ENCODE assay signal across 28 cellular contexts in the genomic region with DNA sequence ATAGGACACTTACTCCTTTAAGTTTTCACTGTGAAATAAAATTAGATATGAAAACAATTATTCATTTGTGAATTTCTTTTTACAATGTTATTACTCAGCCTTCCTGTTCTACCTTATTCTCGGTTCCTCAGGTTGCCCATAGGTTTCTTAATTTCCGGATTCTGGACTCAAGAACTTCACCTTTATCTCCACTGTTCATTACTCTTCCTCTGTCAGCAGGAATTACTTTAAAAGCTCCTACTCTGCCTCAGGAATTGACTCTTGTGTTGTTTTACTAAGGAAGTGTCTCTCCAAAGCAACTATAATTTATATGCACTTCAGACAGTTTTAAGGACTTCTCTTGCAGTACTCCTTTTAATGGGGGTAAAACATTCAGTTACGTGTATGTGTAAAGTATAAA.
DNase-seq lines count a peak whose midpoint lies in the region; ATAC-seq, FAIRE-seq and TF ChIP-seq lines count a peak whose summit lies in the region.
"Had no signal": no experiment of that assay in that cellular context is flagged by ENCODE, and none has a peak within 500 bp of the region (broad histone marks: within the 10 kb centered on the region; RNA-seq: fewer than 3 reads in every experiment).

No MANE protein-coding gene starts in this region.

- DNase-seq in GM18507 (ENCODE audit: extremely low spot score, insufficient read length, low read depth) (no peak), SK-N-MC (ENCODE audit: low read depth, low spot score) (no peak), mesothelial cell of epicardium (ENCODE audit: low spot score in 2 of 2, unreplicated experiment in 2 of 2) (no peak), cerebellar cortex (ENCODE audit: low spot score) (no peak), MV-4-11 (lab: John Stamatoyannopoulos, UW) (no peak), occipital lobe (lab: John Stamatoyannopoulos, UW) (no peak)
- no peak for DNase-seq in natural killer cell treated with Interleukin-12 subunit alpha and Interleukin-12 subunit beta and Interleukin-15 and Interleukin-18, amount 100 ng/mL, for 72 hours (ENCODE audit: low spot score)
- DNase-seq: activated CD4-positive, alpha-beta memory T cell treated with anti-CD3 and anti-CD28 coated beads, Interleukin-2, amount 10 ng/mL, durations not matched to agents 7 days and 5 days; activated gamma-delta T cell; activated naive CD8-positive, alpha-beta T cell treated with anti-CD3 and anti-CD28 coated beads, Interleukin-2, amount 50 U/mL, for 24 hours; cerebellar nuclear complex; DMS79 treated with DMSO at 0.1 percent for 48 hours; head of caudate nucleus; MG63; NCI-H1417; NCI-H2081; NCI-H446; NCI-H82; PC-9; SHP77; small intestine; stimulated activated CD4-positive, alpha-beta T cell treated with anti-CD3 and anti-CD28 coated beads, Interleukin-1b, Interleukin-23, amount 100 ng/mL, for 48 hours; SW 1271; T1000 had no signal

- no peaks in the 10 kb centered on the region for H3K36me3 ChIP-seq in SK-N-MC (ENCODE audit: insufficient read depth, low read length)
- H3K36me3 ChIP-seq: MG63, thoracic aorta had no signal

- peak; percentile 65 for FAIRE-seq in GM18507 (lab: Jason Lieb, UNC)
- FAIRE-seq: H54, small intestine had no signal

- no peaks in the 10 kb centered on the region for H3K27me3 Mint-ChIP-seq in mesothelial cell of epicardium (ENCODE audit: low read depth)
- no peaks in the 10 kb centered on the region for H3K27me3 Mint-ChIP-seq in natural killer cell treated with Interleukin-12 subunit alpha and Interleukin-12 subunit beta and Interleukin-15 and Interleukin-18, amount 100 ng/mL, for 72 hours
- H3K27me3 Mint-ChIP-seq: activated CD4-positive, alpha-beta memory T cell treated with anti-CD3 and anti-CD28 coated beads, Interleukin-2, amount 10 ng/mL, durations not matched to agents 7 days and 5 days; activated naive CD8-positive, alpha-beta T cell treated with anti-CD3 and anti-CD28 coated beads, Interleukin-2, amount 50 U/mL, for 24 hours had no signal

- peaks cover 2% of the 10 kb centered on the region for H3K36me3 Mint-ChIP-seq in mesothelial cell of epicardium
- no peaks in the 10 kb centered on the region for H3K36me3 Mint-ChIP-seq in natural killer cell treated with Interleukin-12 subunit alpha and Interleukin-12 subunit beta and Interleukin-15 and Interleukin-18, amount 100 ng/mL, for 72 hours

- no peak overlapping the region for H3K9ac ChIP-seq in SK-N-MC (ENCODE audit: insufficient read length)
- H3K9ac ChIP-seq: BLaER1 treated with 17β-estradiol and CSF1 and Interleukin-3, amounts not matched to agents 10 nM and 100 nM had no signal

- peaks cover 53% of the 10 kb centered on the region for H3K4me1 Mint-ChIP-seq in mesothelial cell of epicardium
- peaks cover 18 to 37% of the 10 kb centered on the region in 2 donors for H3K4me1 Mint-ChIP-seq in natural killer cell treated with Interleukin-12 subunit alpha and Interleukin-12 subunit beta and Interleukin-15 and Interleukin-18, amount 100 ng/mL, for 72 hours (ENCODE audit: low read depth in 2 of 2)

- no peak for TF ChIP-seq CTCF in mesothelial cell of epicardium (IDR thresholded peaks at IDR 0.05; ENCODE audit: unreplicated experiment)

- ATAC-seq in GM21619 (IDR thresholded peaks at IDR 0.05; ENCODE audit: unreplicated experiment) = peak; percentile 51
- ATAC-seq in natural killer cell treated with Interleukin-12 subunit alpha and Interleukin-12 subunit beta and Interleukin-15 and Interleukin-18, amount 100 ng/mL, for 72 hours = no peak
- ATAC-seq: activated naive CD8-positive, alpha-beta T cell treated with anti-CD3 and anti-CD28 coated beads, Interleukin-2, amount 50 U/mL, for 24 hours had no signal

- H3K4me3 ChIP-seq in SK-N-MC = peak overlapping the region; percentile 20; the same call in 1 of the 2 replicates
- H3K4me3 ChIP-seq: BLaER1 treated with 17β-estradiol and CSF1 and Interleukin-3, amounts not matched to agents 10 nM and 100 nM; MG63; PC-9; thoracic aorta had no signal

- H3K9me3 ChIP-seq in SK-N-MC (ENCODE audit: low read depth, low read length) = no peaks in the 10 kb centered on the region
- H3K9me3 ChIP-seq: BLaER1 treated with 17β-estradiol and CSF1 and Interleukin-3, amounts not matched to agents 10 nM and 100 nM; MG63; thoracic aorta had no signal

- peak overlapping the region; percentile 58 for H3K27ac Mint-ChIP-seq in mesothelial cell of epicardium
- H3K27ac Mint-ChIP-seq in natural killer cell treated with Interleukin-12 subunit alpha and Interleukin-12 subunit beta and Interleukin-15 and Interleukin-18, amount 100 ng/mL, for 72 hours = no peak overlapping the region
- H3K27ac Mint-ChIP-seq: activated CD4-positive, alpha-beta memory T cell treated with anti-CD3 and anti-CD28 coated beads, Interleukin-2, amount 10 ng/mL, durations not matched to agents 7 days and 5 days; activated naive CD8-positive, alpha-beta T cell treated with anti-CD3 and anti-CD28 coated beads, Interleukin-2, amount 50 U/mL, for 24 hours had no signal

- H3K9me3 Mint-ChIP-seq in mesothelial cell of epicardium = no peaks in the 10 kb centered on the region
- H3K9me3 Mint-ChIP-seq in natural killer cell treated with Interleukin-12 subunit alpha and Interleukin-12 subunit beta and Interleukin-15 and Interleukin-18, amount 100 ng/mL, for 72 hours = no peaks in the 10 kb centered on the region
- H3K9me3 Mint-ChIP-seq: activated CD4-positive, alpha-beta memory T cell treated with anti-CD3 and anti-CD28 coated beads, Interleukin-2, amount 10 ng/mL, durations not matched to agents 7 days and 5 days; activated naive CD8-positive, alpha-beta T cell treated with anti-CD3 and anti-CD28 coated beads, Interleukin-2, amount 50 U/mL, for 24 hours had no signal

- H3K4me3 Mint-ChIP-seq in mesothelial cell of epicardium = no peak overlapping the region
- no peak overlapping the region for H3K4me3 Mint-ChIP-seq in natural killer cell treated with Interleukin-12 subunit alpha and Interleukin-12 subunit beta and Interleukin-15 and Interleukin-18, amount 100 ng/mL, for 72 hours
- H3K4me3 Mint-ChIP-seq: activated CD4-positive, alpha-beta memory T cell treated with anti-CD3 and anti-CD28 coated beads, Interleukin-2, amount 10 ng/mL, durations not matched to agents 7 days and 5 days; activated naive CD8-positive, alpha-beta T cell treated with anti-CD3 and anti-CD28 coated beads, Interleukin-2, amount 50 U/mL, for 24 hours had no signal

- H3K27ac ChIP-seq in SK-N-MC = peak overlapping the region; percentile 56; the same call in 1 of the 2 replicates
- H3K27ac ChIP-seq: BLaER1 treated with 17β-estradiol and CSF1 and Interleukin-3, amounts not matched to agents 10 nM and 100 nM; PC-9; thoracic aorta had no signal
